Comparison of ENCODE assay signal across 1 cellular context in the genomic region with DNA sequence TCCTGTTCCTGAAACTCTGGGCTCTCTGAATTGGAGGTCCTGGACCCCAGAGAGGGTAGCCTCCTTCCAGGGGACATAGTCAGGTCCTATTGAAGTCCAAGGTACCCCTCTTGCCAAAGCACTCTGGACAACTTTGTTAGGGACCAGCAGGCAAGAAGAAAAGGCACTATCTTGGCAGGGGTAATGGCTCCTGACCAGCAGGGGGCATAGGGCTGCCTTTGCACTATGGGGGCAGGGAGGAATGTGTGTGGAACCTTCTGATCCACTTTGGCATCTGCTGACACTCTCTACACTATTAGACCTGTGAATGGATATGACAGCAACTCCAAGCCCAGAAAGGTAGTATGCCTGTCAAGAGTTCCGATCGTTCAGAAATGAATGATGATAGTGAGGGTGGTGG.
TF ChIP-seq lines count a peak whose summit lies in the region.

No MANE protein-coding gene starts in this region.

TF ChIP-seq in WTC11, 78 proteins besides CTCF, POLR2A, EP300 and RAD21 (continued from another document):
- TF ChIP-seq, protein P1, sequence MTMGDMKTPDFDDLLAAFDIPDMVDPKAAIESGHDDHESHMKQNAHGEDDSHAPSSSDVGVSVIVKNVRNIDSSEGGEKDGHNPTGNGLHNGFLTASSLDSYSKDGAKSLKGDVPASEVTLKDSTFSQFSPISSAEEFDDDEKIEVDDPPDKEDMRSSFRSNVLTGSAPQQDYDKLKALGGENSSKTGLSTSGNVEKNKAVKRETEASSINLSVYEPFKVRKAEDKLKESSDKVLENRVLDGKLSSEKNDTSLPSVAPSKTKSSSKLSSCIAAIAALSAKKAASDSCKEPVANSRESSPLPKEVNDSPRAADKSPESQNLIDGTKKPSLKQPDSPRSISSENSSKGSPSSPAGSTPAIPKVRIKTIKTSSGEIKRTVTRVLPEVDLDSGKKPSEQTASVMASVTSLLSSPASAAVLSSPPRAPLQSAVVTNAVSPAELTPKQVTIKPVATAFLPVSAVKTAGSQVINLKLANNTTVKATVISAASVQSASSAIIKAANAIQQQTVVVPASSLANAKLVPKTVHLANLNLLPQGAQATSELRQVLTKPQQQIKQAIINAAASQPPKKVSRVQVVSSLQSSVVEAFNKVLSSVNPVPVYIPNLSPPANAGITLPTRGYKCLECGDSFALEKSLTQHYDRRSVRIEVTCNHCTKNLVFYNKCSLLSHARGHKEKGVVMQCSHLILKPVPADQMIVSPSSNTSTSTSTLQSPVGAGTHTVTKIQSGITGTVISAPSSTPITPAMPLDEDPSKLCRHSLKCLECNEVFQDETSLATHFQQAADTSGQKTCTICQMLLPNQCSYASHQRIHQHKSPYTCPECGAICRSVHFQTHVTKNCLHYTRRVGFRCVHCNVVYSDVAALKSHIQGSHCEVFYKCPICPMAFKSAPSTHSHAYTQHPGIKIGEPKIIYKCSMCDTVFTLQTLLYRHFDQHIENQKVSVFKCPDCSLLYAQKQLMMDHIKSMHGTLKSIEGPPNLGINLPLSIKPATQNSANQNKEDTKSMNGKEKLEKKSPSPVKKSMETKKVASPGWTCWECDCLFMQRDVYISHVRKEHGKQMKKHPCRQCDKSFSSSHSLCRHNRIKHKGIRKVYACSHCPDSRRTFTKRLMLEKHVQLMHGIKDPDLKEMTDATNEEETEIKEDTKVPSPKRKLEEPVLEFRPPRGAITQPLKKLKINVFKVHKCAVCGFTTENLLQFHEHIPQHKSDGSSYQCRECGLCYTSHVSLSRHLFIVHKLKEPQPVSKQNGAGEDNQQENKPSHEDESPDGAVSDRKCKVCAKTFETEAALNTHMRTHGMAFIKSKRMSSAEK (CRISPR knock-in tag; IDR thresholded peaks at IDR 0.05; ENCODE audit: borderline replicate concordance), result no peak
- TF ChIP-seq SMAD4 (CRISPR knock-in tag; IDR thresholded peaks at IDR 0.05), result no peak
- TF ChIP-seq TP53 (CRISPR knock-in tag; IDR thresholded peaks at IDR 0.05), result no peak
- TF ChIP-seq NFATC4 (CRISPR knock-in tag; IDR thresholded peaks at IDR 0.05), result no peak
- TF ChIP-seq, protein P2, sequence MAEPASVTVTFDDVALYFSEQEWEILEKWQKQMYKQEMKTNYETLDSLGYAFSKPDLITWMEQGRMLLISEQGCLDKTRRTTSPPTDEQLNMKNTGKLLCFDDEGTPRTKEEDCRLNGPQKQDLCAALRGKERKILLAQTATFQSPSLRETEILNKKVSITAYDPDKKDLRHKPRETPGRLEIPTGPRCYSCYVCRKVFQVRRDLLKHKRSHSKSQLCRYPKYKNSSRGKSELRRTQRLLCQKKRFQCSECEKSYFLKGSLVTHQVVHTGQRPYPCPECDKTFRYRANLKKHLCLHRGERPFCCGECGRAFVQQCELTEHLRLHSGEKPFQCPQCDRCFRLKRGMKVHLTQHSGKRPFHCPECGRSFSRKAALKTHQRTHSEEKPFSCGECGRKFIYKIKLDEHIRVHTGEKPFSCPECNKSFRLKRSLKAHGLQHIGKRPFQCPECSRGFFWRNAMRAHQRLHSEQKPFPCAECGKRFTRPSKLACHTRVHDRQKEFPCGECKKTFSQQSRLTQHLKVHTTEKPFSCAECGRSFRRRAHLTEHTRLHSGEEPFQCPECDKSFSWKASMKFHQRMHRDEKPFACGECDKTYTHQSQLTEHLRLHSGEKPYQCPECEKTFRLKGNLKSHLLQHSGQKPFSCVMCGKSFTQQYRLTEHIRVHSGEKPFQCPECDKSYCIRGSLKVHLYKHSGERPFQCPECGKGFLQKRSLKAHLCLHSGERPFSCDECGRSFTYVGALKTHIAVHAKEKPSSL (CRISPR knock-in tag; conservative IDR thresholded peaks at IDR 0.05), result no peak
- TF ChIP-seq, protein P3, sequence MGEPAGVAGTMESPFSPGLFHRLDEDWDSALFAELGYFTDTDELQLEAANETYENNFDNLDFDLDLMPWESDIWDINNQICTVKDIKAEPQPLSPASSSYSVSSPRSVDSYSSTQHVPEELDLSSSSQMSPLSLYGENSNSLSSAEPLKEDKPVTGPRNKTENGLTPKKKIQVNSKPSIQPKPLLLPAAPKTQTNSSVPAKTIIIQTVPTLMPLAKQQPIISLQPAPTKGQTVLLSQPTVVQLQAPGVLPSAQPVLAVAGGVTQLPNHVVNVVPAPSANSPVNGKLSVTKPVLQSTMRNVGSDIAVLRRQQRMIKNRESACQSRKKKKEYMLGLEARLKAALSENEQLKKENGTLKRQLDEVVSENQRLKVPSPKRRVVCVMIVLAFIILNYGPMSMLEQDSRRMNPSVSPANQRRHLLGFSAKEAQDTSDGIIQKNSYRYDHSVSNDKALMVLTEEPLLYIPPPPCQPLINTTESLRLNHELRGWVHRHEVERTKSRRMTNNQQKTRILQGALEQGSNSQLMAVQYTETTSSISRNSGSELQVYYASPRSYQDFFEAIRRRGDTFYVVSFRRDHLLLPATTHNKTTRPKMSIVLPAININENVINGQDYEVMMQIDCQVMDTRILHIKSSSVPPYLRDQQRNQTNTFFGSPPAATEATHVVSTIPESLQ (CRISPR knock-in tag; IDR thresholded peaks at IDR 0.05), result no peak
- TF ChIP-seq, protein P4, sequence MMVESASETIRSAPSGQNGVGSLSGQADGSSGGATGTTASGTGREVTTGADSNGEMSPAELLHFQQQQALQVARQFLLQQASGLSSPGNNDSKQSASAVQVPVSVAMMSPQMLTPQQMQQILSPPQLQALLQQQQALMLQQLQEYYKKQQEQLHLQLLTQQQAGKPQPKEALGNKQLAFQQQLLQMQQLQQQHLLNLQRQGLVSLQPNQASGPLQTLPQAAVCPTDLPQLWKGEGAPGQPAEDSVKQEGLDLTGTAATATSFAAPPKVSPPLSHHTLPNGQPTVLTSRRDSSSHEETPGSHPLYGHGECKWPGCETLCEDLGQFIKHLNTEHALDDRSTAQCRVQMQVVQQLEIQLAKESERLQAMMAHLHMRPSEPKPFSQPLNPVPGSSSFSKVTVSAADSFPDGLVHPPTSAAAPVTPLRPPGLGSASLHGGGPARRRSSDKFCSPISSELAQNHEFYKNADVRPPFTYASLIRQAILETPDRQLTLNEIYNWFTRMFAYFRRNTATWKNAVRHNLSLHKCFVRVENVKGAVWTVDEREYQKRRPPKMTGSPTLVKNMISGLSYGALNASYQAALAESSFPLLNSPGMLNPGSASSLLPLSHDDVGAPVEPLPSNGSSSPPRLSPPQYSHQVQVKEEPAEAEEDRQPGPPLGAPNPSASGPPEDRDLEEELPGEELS (CRISPR knock-in tag; IDR thresholded peaks at IDR 0.05), result no peak
- TF ChIP-seq RELA (CRISPR knock-in tag; IDR thresholded peaks at IDR 0.05; ENCODE audit: borderline replicate concordance), result no peak
- no peak for TF ChIP-seq ELF4 (CRISPR knock-in tag; IDR thresholded peaks at IDR 0.05; ENCODE audit: low read depth)
- TF ChIP-seq GTF2I (CRISPR knock-in tag; conservative IDR thresholded peaks at IDR 0.05), result no peak
